In the genomic region with DNA sequence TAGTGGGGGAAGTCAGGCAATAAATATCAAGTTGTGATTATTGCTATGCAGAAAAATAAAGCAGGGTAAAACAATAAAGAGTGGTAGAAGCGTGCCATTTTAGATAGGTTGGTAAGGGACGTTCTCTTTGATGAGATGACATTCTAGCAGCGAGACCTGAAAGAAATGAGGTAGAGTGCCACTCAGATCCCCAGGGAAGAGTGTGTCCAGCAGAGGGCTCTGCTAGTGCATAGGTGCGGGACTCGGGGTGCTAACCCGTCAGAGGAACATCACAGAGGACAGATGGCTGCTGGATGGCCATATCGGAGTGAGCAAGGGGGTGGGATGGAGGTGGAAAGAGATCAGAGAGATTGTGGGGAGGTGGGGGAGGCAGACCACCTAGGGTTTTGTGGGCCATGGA, we compare ENCODE assay signal across 8 cellular contexts. TPM values are rescaled to one million over a fixed set of nuclear protein-coding genes. Genes with fewer than 3 reads are reported as not detected.
DNase-seq lines count a peak whose midpoint lies in the region; FAIRE-seq and TF ChIP-seq lines count a peak whose summit lies in the region.

No MANE protein-coding gene starts in this region.

- H3K36me3 Mint-ChIP-seq in osteocyte (ENCODE audit: unreplicated experiment), result peaks cover 11% of the 10 kb centered on the region

- H3K27me3 Mint-ChIP-seq in osteocyte (ENCODE audit: unreplicated experiment), result no peaks in the 10 kb centered on the region

- H3K27ac Mint-ChIP-seq in osteocyte (ENCODE audit: unreplicated experiment), result no peak overlapping the region

- peak; percentile 32 for TF ChIP-seq CTCF in osteocyte (IDR thresholded peaks at IDR 0.05)

- no peak overlapping the region for H3K4me3 Mint-ChIP-seq in osteocyte (ENCODE audit: unreplicated experiment)

- DNase-seq in AG08396 (ENCODE audit: low spot score), result peak; percentile 23
- no peak for DNase-seq in GM18507 (ENCODE audit: extremely low spot score, insufficient read length, low read depth)
- peak; percentile 17 to 52 for DNase-seq in NCI-H2081 (lab: John Stamatoyannopoulos, UW)
- peak; percentile 5 for DNase-seq in cerebellar cortex (ENCODE audit: low spot score)
- no peak for DNase-seq in osteocyte (ENCODE audit: extremely low spot score, unreplicated experiment)
- DNase-seq in stimulated activated CD4-positive, alpha-beta T cell treated with anti-CD3 and anti-CD28 coated beads, Interleukin-4, amount 100 ng/mL, for 4 hours, result no peak
- DNase-seq in occipital lobe (lab: John Stamatoyannopoulos, UW), result no peak
- no peak for DNase-seq in activated effector memory CD4-positive, alpha-beta T cell treated with Interleukin-2 at 50 U/mL for 16 hours

- H3K4me1 Mint-ChIP-seq in osteocyte (ENCODE audit: unreplicated experiment), result no peaks in the 10 kb centered on the region

- no peaks in the 10 kb centered on the region for H3K9me3 Mint-ChIP-seq in osteocyte (ENCODE audit: unreplicated experiment)

- FAIRE-seq in GM18507 (lab: Jason Lieb, UNC), result peak; percentile 67

RNA-seq across cellular contexts. Expression of a gene that starts 16.3 kb away (rescaled TPM):
- total RNA-seq in osteocyte (1.9 TPM in 1 of 2 replicates, not detected in the other), occipital lobe (6.9 TPM)

Comparison
In these comparisons a context has a peak if more than half of its experiments do, and no peak if none do; other contexts are left out.
1. DNase-seq: peak in AG08396 (single experiment), NCI-H2081 (2 of 2) and cerebellar cortex (single experiment); none in GM18507 (single experiment), osteocyte (single experiment), stimulated activated CD4-positive, alpha-beta T cell treated with anti-CD3 and anti-CD28 coated beads, Interleukin-4, amount 100 ng/mL, for 4 hours (0 of 2), occipital lobe (single experiment) and activated effector memory CD4-positive, alpha-beta T cell treated with Interleukin-2 at 50 U/mL for 16 hours (single experiment).